In the genomic region with DNA sequence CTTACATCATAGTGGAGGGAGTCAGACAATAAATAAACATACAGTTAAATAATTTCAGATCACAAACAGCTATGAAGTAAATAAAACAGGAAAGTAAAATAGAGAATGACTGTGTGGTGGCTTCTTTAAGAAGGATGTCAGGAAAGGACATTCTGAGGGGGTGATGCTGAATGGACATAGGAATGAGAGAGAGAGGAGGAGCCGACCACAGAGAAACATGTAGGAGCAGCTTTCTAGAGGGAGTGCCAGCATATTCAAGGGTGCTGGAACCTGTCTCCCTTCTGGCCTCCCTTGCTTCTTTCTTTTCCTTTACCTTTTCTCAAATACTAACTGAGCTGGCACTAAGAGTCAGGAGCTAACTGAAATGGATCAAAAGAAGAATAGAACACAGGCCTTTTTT, we compare ENCODE assay signal across 15 cellular contexts. TPM values are rescaled to one million over a fixed set of nuclear protein-coding genes. Genes with fewer than 3 reads are reported as not detected.
DNase-seq lines count a peak whose midpoint lies in the region; ATAC-seq and TF ChIP-seq lines count a peak whose summit lies in the region.
"Had no signal": no experiment of that assay in that cellular context is flagged by ENCODE, and none has a peak within 500 bp of the region (broad histone marks: within the 10 kb centered on the region; RNA-seq: fewer than 3 reads in every experiment).

No MANE protein-coding gene starts in this region.

- H3K9ac ChIP-seq in endodermal cell (ENCODE audit: extremely low read depth, low read length, poor library complexity, severe bottlenecking): no peak overlapping the region

- H3K27me3 ChIP-seq in AG04450 (ENCODE audit: control insufficient read depth, insufficient read depth, low read length) (no peaks in the 10 kb centered on the region), endodermal cell (ENCODE audit: control insufficient read depth, insufficient read depth, low read length, poor library complexity, severe bottlenecking) (no peaks in the 10 kb centered on the region)
- H3K27me3 ChIP-seq: MG63 had no signal

- H3K4me1 Mint-ChIP-seq in endodermal cell (peaks cover 11% of the 10 kb centered on the region), osteocyte (ENCODE audit: unreplicated experiment) (peaks cover 33% of the 10 kb centered on the region), glutamatergic neuron (ENCODE audit: low read depth, unreplicated experiment) (peaks cover 3% of the 10 kb centered on the region)

- no peak for TF ChIP-seq CTCF in AG04450 (IDR thresholded peaks at IDR 0.05; ENCODE audit: low read depth, low read length)
- TF ChIP-seq CTCF in endodermal cell (conservative IDR thresholded peaks at IDR 0.05): no peak
- no peak for TF ChIP-seq CTCF in osteocyte (IDR thresholded peaks at IDR 0.05)
- TF ChIP-seq CTCF in glutamatergic neuron (IDR thresholded peaks at IDR 0.05; ENCODE audit: partially characterized antibody, unreplicated experiment): no peak

- H3K27me3 Mint-ChIP-seq in endodermal cell (ENCODE audit: insufficient read depth) (no peaks in the 10 kb centered on the region), osteocyte (ENCODE audit: unreplicated experiment) (no peaks in the 10 kb centered on the region), glutamatergic neuron (ENCODE audit: unreplicated experiment) (no peaks in the 10 kb centered on the region)
- H3K27me3 Mint-ChIP-seq: activated B cell treated with CpG ODN at 0.5 μM for 24 hours had no signal

- H3K27ac Mint-ChIP-seq in endodermal cell: peak overlapping the region; percentile 1
- peak overlapping the region; percentile 88 for H3K27ac Mint-ChIP-seq in osteocyte (ENCODE audit: unreplicated experiment)
- no peak overlapping the region for H3K27ac Mint-ChIP-seq in glutamatergic neuron (ENCODE audit: unreplicated experiment)
- H3K27ac Mint-ChIP-seq: activated B cell treated with CpG ODN at 0.5 μM for 24 hours had no signal

- H3K36me3 ChIP-seq in endodermal cell (ENCODE audit: control insufficient read depth, insufficient read depth, low read length): no peaks in the 10 kb centered on the region
- H3K36me3 ChIP-seq: MG63 had no signal

- DNase-seq in AG04450 (ENCODE audit: low read depth, low spot score) (no peak), HT1080 (ENCODE audit: low read depth) (peak; percentile 5), endodermal cell (no peak), osteocyte (ENCODE audit: extremely low spot score, unreplicated experiment) (no peak), left colon (no peak), glutamatergic neuron (no peak)
- DNase-seq: activated B cell treated with CpG ODN at 0.5 μM for 24 hours; activated gamma-delta T cell treated with Interleukin-2 at 50 U/mL for 16 hours; effector CD8-positive, alpha-beta T cell; MG63; NCI-H524 treated with DMSO at 0.1 percent for 48 hours; SHP77 treated with DMSO at 0.1 percent for 48 hours; stimulated activated CD4-positive, alpha-beta T cell treated with anti-CD3 and anti-CD28 coated beads, Interleukin-1b, Interleukin-23, amount 100 ng/mL, for 48 hours had no signal

- H3K4me3 ChIP-seq in AG04450 (ENCODE audit: low read depth, low read length) (no peak overlapping the region), endodermal cell (ENCODE audit: low read length) (no peak overlapping the region)

- no peaks in the 10 kb centered on the region for H3K36me3 Mint-ChIP-seq in endodermal cell (ENCODE audit: low read depth)
- no peaks in the 10 kb centered on the region for H3K36me3 Mint-ChIP-seq in osteocyte (ENCODE audit: unreplicated experiment)
- H3K36me3 Mint-ChIP-seq in glutamatergic neuron (ENCODE audit: unreplicated experiment): no peaks in the 10 kb centered on the region

- H3K4me1 ChIP-seq in endodermal cell (ENCODE audit: control insufficient read depth, insufficient read depth, low read length): no peaks in the 10 kb centered on the region

- POLR2A ChIA-PET in AG04450 (lab: Yijun Ruan, JAX): interaction anchor here (1.5 to 1.8 kb wide), 2 partner anchors 7 to 20 kb away, joined by 3 to 11 read pairs; partner anchors contain the start of gene BCL10

- H3K9me3 Mint-ChIP-seq in endodermal cell (no peaks in the 10 kb centered on the region), osteocyte (ENCODE audit: unreplicated experiment) (no peaks in the 10 kb centered on the region), glutamatergic neuron (ENCODE audit: unreplicated experiment) (no peaks in the 10 kb centered on the region)
- H3K9me3 Mint-ChIP-seq: activated B cell treated with CpG ODN at 0.5 μM for 24 hours had no signal

- H3K9me3 ChIP-seq in AG04450 (ENCODE audit: control insufficient read depth, insufficient read depth, low read length) (no peaks in the 10 kb centered on the region), endodermal cell (ENCODE audit: control insufficient read depth, low read length) (no peaks in the 10 kb centered on the region)
- H3K9me3 ChIP-seq: MG63 had no signal

- H3K4me3 Mint-ChIP-seq in endodermal cell: no peak overlapping the region
- no peak overlapping the region for H3K4me3 Mint-ChIP-seq in osteocyte (ENCODE audit: unreplicated experiment)
- no peak overlapping the region for H3K4me3 Mint-ChIP-seq in glutamatergic neuron (ENCODE audit: unreplicated experiment)

- ATAC-seq in GM19324 (IDR thresholded peaks at IDR 0.05; ENCODE audit: low FRiP score, unreplicated experiment): no peak
- no peak for ATAC-seq in left colon
- ATAC-seq in HG02852 (IDR thresholded peaks at IDR 0.05; ENCODE audit: unreplicated experiment): no peak

- CTCF ChIA-PET in AG04450 (lab: Charles Lee): interaction anchor here (0.9 to 3.1 kb wide), 7 partner anchors 11 to 396 kb away, joined by 3 to 12 read pairs (median 6); partner anchors contain the start of gene C1orf52

- intact Hi-C loops in left colon (cut with DNase I, micrococcal nuclease): no loop called here

- WGBS in endodermal cell (ENCODE audit: insufficient coverage in 1 of 2, insufficient read length in 1 of 2), 2 experiments: 100% methylated on average over 1 of the region's 1 CpG; no CpG with 5 or more reads in 1 of the 2 experiments

- H3K27ac ChIP-seq in AG04450 (ENCODE audit: low read depth, low read length) (peak overlapping the region; percentile 57), endodermal cell (ENCODE audit: low read depth, low read length) (no peak overlapping the region)

RNA-seq across cellular contexts. Expression of gene BCL10, which starts 20.5 kb away (rescaled TPM):
- 17.2 and 19.4 TPM in 2 replicates for polyA plus RNA-seq in AG04450 (2011; rRNA removed)
- 19.7 and 22.8 TPM in 2 replicates for polyA minus RNA-seq in AG04450 (2011; rRNA and poly(A)+ RNA removed)
- total RNA-seq in HT1080 (2014; rRNA removed; shearing (Covaris generic)): 18.4 and 20.3 TPM in 2 replicates
- 32.0 and 39.0 TPM in 2 replicates for polyA plus RNA-seq in HT1080 (2015; cell fraction: cytosol; rRNA removed)
- 27.5 and 28.3 TPM in 2 replicates for polyA plus RNA-seq in HT1080 (2015; cell fraction: nucleus; rRNA removed)
- total RNA-seq in endodermal cell: 10 to 100 TPM; 21.3 to 22.6 TPM
- 14.9 TPM for polyA plus RNA-seq in endodermal cell (2013, experiment 1 of 2)
- 17.3 TPM for polyA plus RNA-seq in endodermal cell (2013, experiment 2 of 2)
- total RNA-seq in osteocyte: 27.9 and 29.0 TPM in 2 replicates
- total RNA-seq in left colon: 100 to 1,000 TPM; 108 to 115 TPM
- 21.9 TPM for total RNA-seq in glutamatergic neuron (ENCODE audit: unreplicated experiment)

RNA-seq across cellular contexts. Expression of gene C1orf52, which starts 37.5 kb away (rescaled TPM):
- polyA plus RNA-seq in AG04450 (2011; rRNA removed): 28.0 and 31.2 TPM in 2 replicates
- 11.4 and 15.4 TPM in 2 replicates for polyA minus RNA-seq in AG04450 (2011; rRNA and poly(A)+ RNA removed)
- total RNA-seq in HT1080 (2014; rRNA removed; shearing (Covaris generic)): 28.9 and 41.9 TPM in 2 replicates
- 20.0 and 22.1 TPM in 2 replicates for polyA plus RNA-seq in HT1080 (2015; cell fraction: cytosol; rRNA removed)
- polyA plus RNA-seq in HT1080 (2015; cell fraction: nucleus; rRNA removed): 31.0 and 34.7 TPM in 2 replicates
- 10 to 100 TPM; 41.0 to 42.9 TPM for total RNA-seq in endodermal cell
- polyA plus RNA-seq in endodermal cell (2013, experiment 1 of 2): 41.1 TPM
- 41.1 TPM for polyA plus RNA-seq in endodermal cell (2013, experiment 2 of 2)
- total RNA-seq in osteocyte: 30.8 and 32.2 TPM in 2 replicates
- 10 to 100 TPM; 17.4 to 20.3 TPM for total RNA-seq in left colon
- total RNA-seq in glutamatergic neuron (ENCODE audit: unreplicated experiment): 53.7 TPM
